In the genomic region with DNA sequence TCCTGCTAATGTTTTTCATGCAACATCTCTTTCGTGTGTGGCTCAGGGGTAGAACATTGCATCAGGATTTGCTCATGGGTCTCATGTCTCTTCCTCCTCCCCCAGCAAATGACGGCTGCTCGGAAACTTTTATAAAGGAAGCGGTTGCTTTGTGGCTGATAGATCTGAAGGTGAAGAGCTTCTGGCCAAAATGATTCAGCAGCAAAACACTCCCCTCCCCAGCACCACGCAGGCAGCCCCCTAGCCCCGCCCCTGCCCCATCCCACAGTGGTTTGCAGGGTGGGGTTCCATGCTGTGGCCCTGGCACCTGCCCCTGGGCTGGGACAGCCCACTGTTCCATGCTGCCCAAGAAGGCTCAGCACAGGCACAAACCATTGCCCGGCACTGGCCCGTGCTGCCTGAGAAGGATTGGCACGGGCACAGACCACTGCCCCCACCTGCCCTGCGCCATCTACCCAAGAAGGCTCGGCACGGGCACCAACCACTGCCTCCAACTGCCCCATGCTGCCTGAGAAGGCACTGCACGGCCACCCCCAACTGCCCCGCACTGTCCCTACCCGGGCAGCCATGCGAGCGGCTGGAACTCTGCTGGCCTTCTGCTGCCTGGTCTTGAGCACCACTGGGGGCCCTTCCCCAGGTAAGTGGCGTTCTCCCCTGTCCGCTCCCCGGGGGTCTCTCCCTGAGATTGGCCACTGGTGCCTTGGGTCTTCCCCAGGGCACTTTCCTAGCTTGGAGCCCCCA, we compare ENCODE assay signal across 9 cellular contexts. TPM values are rescaled to one million over a fixed set of nuclear protein-coding genes. Genes with fewer than 3 reads are reported as not detected.
A peak's percentile ranks its signal among the peaks of the same experiment; 100 is the strongest.
DNase-seq lines count a peak whose midpoint lies in the region; ATAC-seq and TF ChIP-seq lines count a peak whose summit lies in the region.
"Had no signal": no experiment of that assay in that cellular context is flagged by ENCODE, and none has a peak within 500 bp of the region (broad histone marks: within the 10 kb centered on the region; RNA-seq: fewer than 3 reads in every experiment).

A gene with protein sequence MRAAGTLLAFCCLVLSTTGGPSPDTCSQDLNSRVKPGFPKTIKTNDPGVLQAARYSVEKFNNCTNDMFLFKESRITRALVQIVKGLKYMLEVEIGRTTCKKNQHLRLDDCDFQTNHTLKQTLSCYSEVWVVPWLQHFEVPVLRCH (plus strand): TSS at position 331 of the 741 bp plus-strand sequence. CDS start 237 bp downstream, at position 568.

- no peaks in the 10 kb centered on the region for H3K27me3 ChIP-seq in psoas muscle (ENCODE audit: insufficient read depth in 3 of 3, low read length in 2 of 3)
- H3K27me3 ChIP-seq in aorta (ENCODE audit: control insufficient read depth in 1 of 2, insufficient read depth in 2 of 2, low read length in 1 of 2), result no peaks in the 10 kb centered on the region
- no peaks in the 10 kb centered on the region for H3K27me3 ChIP-seq in smooth muscle cell (ENCODE audit: low read depth)

- H3K79me2 ChIP-seq in smooth muscle cell (ENCODE audit: low read depth), result no peaks in the 10 kb centered on the region

- H3K9me3 ChIP-seq in psoas muscle (peaks cover 7% of the 10 kb centered on the region), aorta (ENCODE audit: control insufficient read depth, low read length) (no peaks in the 10 kb centered on the region), smooth muscle cell (replicated peaks; ENCODE audit: low read depth) (peaks cover 2% of the 10 kb centered on the region)

- WGBS in psoas muscle, 3 donors, result 76 to 78% (median 76%) methylated on average over 20 of the region's 20 CpGs
- 83 to 84% methylated on average over 20 of the region's 20 CpGs for WGBS in aorta, 2 donors
- 92% methylated on average over 20 of the region's 20 CpGs for whole genome bisulfite sequencing in smooth muscle cell (ENCODE audit: low lambda C conversion rate)

- intact Hi-C loops in T-helper 1 cell treated with Interleukin-12 subunit alpha and Interleukin-12 subunit beta and Interleukin-4 antibody, amounts not matched to agents 30 ng/mL and 1 ng/mL, for 36 hours (cut with micrococcal nuclease), result loop anchor here (1.0 to 5.0 kb wide), 11 partner anchors 17 to 1598 kb away; a partner anchor contains a TSS
- intact Hi-C loops in psoas muscle (cut with DNase I) (no loop called here), aorta (cut with DNase I) (no loop called here)

- H4K20me1 ChIP-seq in smooth muscle cell (ENCODE audit: low read depth), result no peaks in the 10 kb centered on the region

- no peaks in the 10 kb centered on the region for H3K36me3 ChIP-seq in psoas muscle (ENCODE audit: insufficient read depth in 1 of 2, low read depth in 1 of 2)
- no peaks in the 10 kb centered on the region for H3K36me3 ChIP-seq in aorta (ENCODE audit: control insufficient read depth in 1 of 2, insufficient read depth in 2 of 2, low read length in 1 of 2)
- no peaks in the 10 kb centered on the region for H3K36me3 ChIP-seq in smooth muscle cell (ENCODE audit: low read depth)

- no peak within 1 kb of the TSS for H2AFZ ChIP-seq in smooth muscle cell (ENCODE audit: low read depth)

- no peaks in the 10 kb centered on the region for H3K4me1 ChIP-seq in psoas muscle
- H3K4me1 ChIP-seq in aorta (ENCODE audit: control insufficient read depth in 1 of 2, insufficient read depth in 2 of 2, low read length in 2 of 2), result no peaks in the 10 kb centered on the region
- no peaks in the 10 kb centered on the region for H3K4me1 ChIP-seq in smooth muscle cell (ENCODE audit: low read depth)

- H3K9ac ChIP-seq in smooth muscle cell (ENCODE audit: low read depth), result no peak within 1 kb of the TSS

- TF ChIP-seq CTCF in psoas muscle (IDR thresholded peaks at IDR 0.05), result no peak
- TF ChIP-seq CTCF in smooth muscle cell (IDR thresholded peaks at IDR 0.05; ENCODE audit: borderline replicate concordance, insufficient read depth, poor library complexity, severe bottlenecking), result no peak

- peak; percentile 77 for DNase-seq in activated naive CD4-positive, alpha-beta T cell treated with anti-CD3 and anti-CD28 coated beads, Interleukin-2, amount 50 U/mL, for 16 hours
- DNase-seq in psoas muscle (peak in 1 of 2 donors; percentile 71), aorta (no peak), smooth muscle cell (lab: John Stamatoyannopoulos, UW; ENCODE audit: unreplicated experiment) (no peak), HK-2 (ENCODE audit: unreplicated experiment) (no peak)

- H3K27ac ChIP-seq in psoas muscle, result no peak within 1 kb of the TSS
- no peak within 1 kb of the TSS for H3K27ac ChIP-seq in aorta (ENCODE audit: low read depth in 1 of 2, low read length in 2 of 2)
- no peak within 1 kb of the TSS for H3K27ac ChIP-seq in smooth muscle cell (ENCODE audit: low read depth)

- no peaks in the 10 kb centered on the region for H3F3A ChIP-seq in smooth muscle cell (ENCODE audit: low read depth)

- no peak within 1 kb of the TSS for H3K4me3 ChIP-seq in psoas muscle
- no peak within 1 kb of the TSS for H3K4me3 ChIP-seq in aorta (ENCODE audit: low read length in 2 of 2)
- no peak within 1 kb of the TSS for H3K4me3 ChIP-seq in smooth muscle cell

- no peak within 1 kb of the TSS for H3K4me2 ChIP-seq in smooth muscle cell

- ATAC-seq in GM21786 (IDR thresholded peaks at IDR 0.05; ENCODE audit: unreplicated experiment) (peak; percentile 56), psoas muscle (peak in 3 of 4 donors; percentile 13 to 45 (median 23)), aorta (ENCODE audit: low FRiP score) (peak; percentile 56), GM21360 (IDR thresholded peaks at IDR 0.05; ENCODE audit: unreplicated experiment) (no peak)

RNA-seq across cellular contexts. Expression of the gene that starts here (rescaled TPM):
- total RNA-seq in T-helper 1 cell treated with Interleukin-12 subunit alpha and Interleukin-12 subunit beta and Interleukin-4 antibody, amounts not matched to agents 30 ng/mL and 1 ng/mL, for 36 hours, result 89.9 and 98.4 TPM in 2 replicates
- total RNA-seq in psoas muscle, result 1 to 10 TPM in 2 of 4 donors, under 1 TPM in 2; 0.50 to 1.2 (median 0.82) TPM
- polyA plus RNA-seq in psoas muscle, result under 1 TPM; 0.13 to 0.55 (median 0.31) TPM
- total RNA-seq in aorta, result 1 to 10 TPM; 3.1 to 4.6 TPM
- 1 to 10 TPM; 1.0 to 3.9 TPM for polyA plus RNA-seq in aorta
- not detected in 2 replicates for total RNA-seq in smooth muscle cell
- polyA plus RNA-seq in smooth muscle cell, result 1.8 TPM in 1 of 2 replicates, not detected in the other
- total RNA-seq: fibroblast of villous mesenchyme had no signal

Comparison
In these comparisons a context has a peak if more than half of its experiments do, and no peak if none do; other contexts are left out.
1. RNA of the gene that starts here (total RNA-seq): 89.9 to 98.4 TPM in T-helper 1 cell treated with Interleukin-12 subunit alpha and Interleukin-12 subunit beta and Interleukin-4 antibody, amounts not matched to agents 30 ng/mL and 1 ng/mL, for 36 hours; 3.1 to 4.6 TPM in aorta, 0.50 to 1.2 TPM in psoas muscle and not detected in smooth muscle cell; every median in the first group is over 10 times any median in the second.